25 cellular contexts compared by ENCODE assay signal in genomic region chr17:66107731-66108130, GRCh38.
DNase-seq lines count a peak whose midpoint lies in the region; ATAC-seq, FAIRE-seq and TF ChIP-seq lines count a peak whose summit lies in the region.
"Had no signal": no experiment of that assay in that cellular context is flagged by ENCODE, and none has a peak within 500 bp of the region (broad histone marks: within the 10 kb centered on the region; RNA-seq: fewer than 3 reads in every experiment).

No MANE protein-coding gene starts in this region.

- CTCF ChIA-PET in HCT116 (lab: Charles Lee) (no interaction called here), H1 (lab: Charles Lee; ENCODE audit: partially characterized antibody) (interaction anchor here (0.9 kb wide), 1 partner anchor 66 kb away, joined by 3 read pairs; no protein-coding TSS in a partner anchor), Calu3 (lab: Charles Lee) (no interaction called here)

- H3K18ac ChIP-seq in H1 (ENCODE audit: extremely low read depth, low read length) (no peak overlapping the region), mesenchymal stem cell (ENCODE audit: low read depth in 1 of 2, low read length in 2 of 2) (no peak overlapping the region)

- intact Hi-C loops in HCT116 (cut with micrococcal nuclease), result no loop called here
- intact Hi-C loops in Calu3 (cut with micrococcal nuclease; ENCODE audit: unreplicated experiment), result no loop called here

- no peak for ATAC-seq in HCT116
- ATAC-seq in HG03520 (IDR thresholded peaks at IDR 0.05; ENCODE audit: unreplicated experiment), result no peak
- ATAC-seq: A549; CD8-positive, alpha-beta T cell; GM12878 had no signal

- RAD21 ChIA-PET in HCT116 (lab: Charles Lee; ENCODE audit: low non-redundant PET in 1 of 2, low total read pairs in 2 of 2, uncharacterized antibody in 2 of 2, unreplicated experiment in 2 of 2), result no interaction called here

- H3K36me3 Mint-ChIP-seq in Calu3 (ENCODE audit: insufficient read depth, unreplicated experiment), result no peaks in the 10 kb centered on the region
- H3K36me3 Mint-ChIP-seq: CD8-positive, alpha-beta T cell had no signal

- no peak overlapping the region for H2BK120ac ChIP-seq in H1 (replicated peaks; ENCODE audit: low read depth, low read length)
- H2BK120ac ChIP-seq in mesenchymal stem cell (ENCODE audit: low read depth, low read length), result no peak overlapping the region

- H3K23ac ChIP-seq in H1 (ENCODE audit: insufficient read length), result no peak overlapping the region
- H3K23ac ChIP-seq in mesenchymal stem cell (ENCODE audit: low read length in 2 of 2), result no peak overlapping the region

- H3K4me1 Mint-ChIP-seq in Calu3 (ENCODE audit: low read depth, unreplicated experiment), result no peaks in the 10 kb centered on the region
- H3K4me1 Mint-ChIP-seq: B cell had no signal

- H4K91ac ChIP-seq in H1 (replicated peaks; ENCODE audit: insufficient read length, low read length) (no peak overlapping the region), mesenchymal stem cell (ENCODE audit: low read length) (no peak overlapping the region)

- H3K23me2 ChIP-seq in H1 (ENCODE audit: low read depth, low read length), result no peaks in the 10 kb centered on the region

- no peaks in the 10 kb centered on the region for H3K36me3 ChIP-seq in HCT116 (ENCODE audit: control insufficient read depth in 1 of 2, insufficient read depth in 2 of 2, low read length in 2 of 2)
- peaks cover 6% of the 10 kb centered on the region for H3K36me3 ChIP-seq in adipocyte (ENCODE audit: control insufficient read depth, insufficient read depth, low read length, severe bottlenecking)
- H3K36me3 ChIP-seq in H1 (ENCODE audit: control insufficient read depth in 2 of 4, insufficient read depth in 4 of 4, low read length in 3 of 4), result no peaks in the 10 kb centered on the region
- H3K36me3 ChIP-seq in mesenchymal stem cell (ENCODE audit: control insufficient read depth in 1 of 2, insufficient read depth in 2 of 2, low read depth in 1 of 2, low read length in 2 of 2), result peaks cover 7 to 10% of the 10 kb centered on the region in 2 experiments

- no peak overlapping the region for H2BK20ac ChIP-seq in H1 (ENCODE audit: low read length)

- H3K9me2 ChIP-seq in HCT116 (ENCODE audit: insufficient read depth), result no peaks in the 10 kb centered on the region

- H3K14ac ChIP-seq in H1 (ENCODE audit: insufficient read length), result no peak overlapping the region
- H3K14ac ChIP-seq in mesenchymal stem cell (ENCODE audit: low read length in 2 of 2), result no peak overlapping the region

- DNase-seq in HCT116 (ENCODE audit: low read depth, low spot score), result no peak
- DNase-seq in adipocyte (ENCODE audit: low read depth), result no peak
- DNase-seq in H1 (ENCODE audit: low read depth in 1 of 2, low spot score in 2 of 2), result no peak
- DNase-seq in mesenchymal stem cell, result no peak
- no peak for DNase-seq in Calu3
- DNase-seq: AML-193; Caco-2; CD4-positive, alpha-beta T cell; CD8-positive, alpha-beta T cell; DMS 273 treated with DMSO at 0.1 percent for 48 hours; DMS153; DMS53; DMS79; DND-41; EL; GDM1 had no signal

- H3K4me3 Mint-ChIP-seq in Calu3 (ENCODE audit: low read depth, unreplicated experiment), result no peak overlapping the region
- H3K4me3 Mint-ChIP-seq: B cell; CD4-positive, alpha-beta T cell; CD8-positive, alpha-beta T cell had no signal

- FAIRE-seq in H1 (lab: Jason Lieb, UNC), result no peak
- FAIRE-seq: GM12878, GM12892, GM18507 had no signal

- BruUV-seq in HCT116 (replicated peaks; lab: Mats Ljungman, UMichigan), result no TSS peak
- no TSS peak for BruUV-seq in Calu3 (replicated peaks; lab: Mats Ljungman, UMichigan)

- H2BK15ac ChIP-seq in H1 (ENCODE audit: low read length), result no peak overlapping the region
- no peak overlapping the region for H2BK15ac ChIP-seq in mesenchymal stem cell (ENCODE audit: low read depth, poor library complexity, severe bottlenecking)

- no peak overlapping the region for H2AK5ac ChIP-seq in H1 (ENCODE audit: low read depth, low read length)
- no peak overlapping the region for H2AK5ac ChIP-seq in mesenchymal stem cell (ENCODE audit: low read length, severe bottlenecking)

- H3K9me3 ChIP-seq in HCT116 (ENCODE audit: control insufficient read depth in 1 of 2, insufficient read depth in 1 of 2, low read depth in 1 of 2, low read length in 2 of 2) (peaks cover 6 to 8% of the 10 kb centered on the region in 2 experiments; a peak in 2 of 4 replicates), adipocyte (ENCODE audit: control insufficient read depth, low read length) (peaks cover 13% of the 10 kb centered on the region), H1 (ENCODE audit: insufficient read depth in 2 of 2, low read depth in 1 of 2, low read length in 1 of 2) (no peaks in the 10 kb centered on the region; a peak in 1 of 4 replicates), mesenchymal stem cell (ENCODE audit: control insufficient read depth, low read length) (peaks cover 17% of the 10 kb centered on the region)

- TF ChIP-seq RAD21 in HCT116 (IDR thresholded peaks at IDR 0.05; ENCODE audit: low read depth) (no peak), H1 (IDR thresholded peaks at IDR 0.05 in 1 of 2, conservative IDR thresholded peaks at IDR 0.05 in 1 of 2; ENCODE audit: low read depth in 2 of 2, low read length in 2 of 2) (no peak)

- H4K20me1 ChIP-seq in HCT116 (ENCODE audit: insufficient read depth), result no peaks in the 10 kb centered on the region
- no peaks in the 10 kb centered on the region for H4K20me1 ChIP-seq in H1 (replicated peaks in 1 of 2; ENCODE audit: control insufficient read depth in 1 of 2, insufficient read depth in 2 of 2, low read length in 2 of 2)
- H4K20me1 ChIP-seq: BLaER1 treated with 17β-estradiol and CSF1 and Interleukin-3, amounts not matched to agents 10 nM and 100 nM had no signal

- H3K4me2 ChIP-seq in HCT116 (ENCODE audit: low read length) (no peak overlapping the region), H1 (ENCODE audit: insufficient read depth in 1 of 2, low read depth in 2 of 2, low read length in 2 of 2) (no peak overlapping the region), mesenchymal stem cell (ENCODE audit: low read length, poor library complexity, severe bottlenecking) (no peak overlapping the region)
- H3K4me2 ChIP-seq: A549; BLaER1 treated with 17β-estradiol and CSF1 and Interleukin-3, amounts not matched to agents 10 nM and 100 nM had no signal

- no peak overlapping the region for H2AFZ ChIP-seq in HCT116 (ENCODE audit: low read depth, low read length, poor library complexity, severe bottlenecking)
- H2AFZ ChIP-seq in H1 (ENCODE audit: low read length), result no peak overlapping the region
- H2AFZ ChIP-seq in mesenchymal stem cell (ENCODE audit: low read depth, low read length), result no peak overlapping the region

- H3K4ac ChIP-seq in H1 (replicated peaks; ENCODE audit: insufficient read length, low read depth, low read length) (no peak overlapping the region), mesenchymal stem cell (ENCODE audit: low read depth in 1 of 2, low read length in 2 of 2) (no peak overlapping the region)

- H3K27me3 ChIP-seq in HCT116 (ENCODE audit: insufficient read depth, low read length) (no peaks in the 10 kb centered on the region), adipocyte (replicated peaks; ENCODE audit: control insufficient read depth, insufficient read depth, low read length) (no peaks in the 10 kb centered on the region), H1 (replicated peaks in 1 of 4; ENCODE audit: control insufficient read depth in 3 of 4, extremely low read depth in 1 of 4, insufficient read depth in 3 of 4, low read length in 3 of 4) (no peaks in the 10 kb centered on the region), mesenchymal stem cell (ENCODE audit: control insufficient read depth in 1 of 2, insufficient read depth in 1 of 2, low read length in 2 of 2) (no peaks in the 10 kb centered on the region)
- H3K27me3 ChIP-seq: BLaER1 treated with 17β-estradiol and CSF1 and Interleukin-3, amounts not matched to agents 10 nM and 100 nM had no signal

- no peak overlapping the region for H3K27ac Mint-ChIP-seq in Calu3 (ENCODE audit: unreplicated experiment)
- H3K27ac Mint-ChIP-seq: B cell; CD4-positive, alpha-beta T cell; CD8-positive, alpha-beta T cell had no signal

- H4K8ac ChIP-seq in H1 (ENCODE audit: extremely low read depth, insufficient read depth, low read length) (no peak overlapping the region), mesenchymal stem cell (ENCODE audit: low read length) (no peak overlapping the region)

- H3K4me1 ChIP-seq in HCT116 (ENCODE audit: control insufficient read depth in 1 of 2, insufficient read depth in 2 of 2, low read length in 2 of 2) (peaks cover 4 to 7% of the 10 kb centered on the region in 2 experiments; a peak in 2 of 4 replicates), adipocyte (ENCODE audit: control insufficient read depth, insufficient read depth, low read length) (no peaks in the 10 kb centered on the region), H1 (replicated peaks in 1 of 4; ENCODE audit: control insufficient read depth in 3 of 4, insufficient read depth in 4 of 4, low read length in 3 of 4) (no peaks in the 10 kb centered on the region), mesenchymal stem cell (ENCODE audit: control insufficient read depth, insufficient read depth, low read depth, low read length) (no peaks in the 10 kb centered on the region)
- H3K4me1 ChIP-seq: A549; BLaER1 treated with 17β-estradiol and CSF1 and Interleukin-3, amounts not matched to agents 10 nM and 100 nM; Caco-2 had no signal

- H3K56ac ChIP-seq in H1 (replicated peaks; ENCODE audit: insufficient read length, low read depth, low read length), result no peak overlapping the region

- POLR2A ChIA-PET in HCT116 (lab: Charles Lee) (no interaction called here), H1 (lab: Charles Lee; ENCODE audit: partially characterized antibody) (no interaction called here)

- no peak for TF ChIP-seq EP300 in H1 (IDR thresholded peaks at IDR 0.05; ENCODE audit: borderline replicate concordance in 1 of 2, low read depth in 2 of 2, low read length in 2 of 2)

- TF ChIP-seq CTCF in HCT116 (IDR thresholded peaks at IDR 0.05 in 2 of 3, conservative IDR thresholded peaks at IDR 0.05 in 1 of 3; ENCODE audit: borderline replicate concordance in 1 of 3, insufficient read depth in 1 of 3, low read depth in 2 of 3, low read length in 2 of 3), result no peak
- no peak for TF ChIP-seq CTCF in H1 (IDR thresholded peaks at IDR 0.05; ENCODE audit: control extremely low read depth in 1 of 3, insufficient read depth in 1 of 3, low read depth in 1 of 3, low read length in 3 of 3)
- TF ChIP-seq CTCF in Calu3 (IDR thresholded peaks at IDR 0.05; ENCODE audit: unreplicated experiment), result no peak

- H3K4me3 ChIP-seq in HCT116 (replicated peaks in 1 of 2; ENCODE audit: low read depth in 1 of 2, low read length in 2 of 2) (no peak overlapping the region), adipocyte (ENCODE audit: low read length) (peak overlapping the region; percentile 15), H1 (ENCODE audit: extremely low read depth in 1 of 4, insufficient read depth in 2 of 4, low read depth in 3 of 4, low read length in 4 of 4) (no peak overlapping the region), mesenchymal stem cell (ENCODE audit: insufficient read depth in 1 of 2, low read depth in 1 of 2, low read length in 2 of 2) (no peak overlapping the region)
- H3K4me3 ChIP-seq: A549; BLaER1 treated with 17β-estradiol and CSF1 and Interleukin-3, amounts not matched to agents 10 nM and 100 nM; GM12878 had no signal

- H3K9ac ChIP-seq in HCT116 (ENCODE audit: low read length) (no peak overlapping the region), adipocyte (ENCODE audit: low read length) (no peak overlapping the region), H1 (replicated peaks in 1 of 4; ENCODE audit: extremely low read depth in 1 of 4, low read depth in 3 of 4, low read length in 3 of 4) (no peak overlapping the region), mesenchymal stem cell (ENCODE audit: low read length) (no peak overlapping the region)
- H3K9ac ChIP-seq: BLaER1 treated with 17β-estradiol and CSF1 and Interleukin-3, amounts not matched to agents 10 nM and 100 nM had no signal

- H3K27ac ChIP-seq in HCT116 (ENCODE audit: low read depth, low read length) (no peak overlapping the region), H1 (ENCODE audit: low read depth, low read length) (no peak overlapping the region), mesenchymal stem cell (ENCODE audit: low read length, poor library complexity, severe bottlenecking) (no peak overlapping the region)
- H3K27ac ChIP-seq: 22Rv1; A549; BLaER1 treated with 17β-estradiol and CSF1 and Interleukin-3, amounts not matched to agents 10 nM and 100 nM; C4-2B had no signal

- H3K79me1 ChIP-seq in H1 (ENCODE audit: low read depth, low read length) (no peaks in the 10 kb centered on the region), mesenchymal stem cell (replicated peaks; ENCODE audit: low read length, poor library complexity, severe bottlenecking) (peaks cover 6% of the 10 kb centered on the region)

- H2BK12ac ChIP-seq in H1 (ENCODE audit: low read depth, low read length) (no peak overlapping the region), mesenchymal stem cell (ENCODE audit: low read length in 2 of 2) (no peak overlapping the region)

- H3K9me3 Mint-ChIP-seq in Calu3 (ENCODE audit: low read depth, unreplicated experiment), result peaks cover 2% of the 10 kb centered on the region
- H3K9me3 Mint-ChIP-seq: CD4-positive, alpha-beta T cell had no signal

- H4K5ac ChIP-seq in H1 (ENCODE audit: insufficient read length, low read depth, low read length), result no peak overlapping the region

- H2BK5ac ChIP-seq in H1 (ENCODE audit: low read depth, low read length), result no peak overlapping the region
- H2BK5ac ChIP-seq in mesenchymal stem cell (ENCODE audit: low read depth, low read length, poor library complexity, severe bottlenecking), result no peak overlapping the region

- no peak for TF ChIP-seq POLR2A in HCT116 (IDR thresholded peaks at IDR 0.05; ENCODE audit: borderline replicate concordance, extremely low read depth, insufficient read depth, insufficient read length)
- no peak for TF ChIP-seq POLR2A in H1 (IDR thresholded peaks at IDR 0.05; ENCODE audit: control extremely low read depth in 1 of 2, low read depth in 2 of 2, low read length in 2 of 2)

- no peaks in the 10 kb centered on the region for H3K27me3 Mint-ChIP-seq in Calu3 (ENCODE audit: unreplicated experiment)
- H3K27me3 Mint-ChIP-seq: CD4-positive, alpha-beta T cell had no signal

- H3K79me2 ChIP-seq in HCT116 (ENCODE audit: insufficient read depth, low read length) (no peaks in the 10 kb centered on the region), H1 (ENCODE audit: control insufficient read depth in 1 of 2, insufficient read depth in 2 of 2, low read length in 2 of 2) (no peaks in the 10 kb centered on the region)
